ENCODE assay signal across 1 cellular context in the genomic region with DNA sequence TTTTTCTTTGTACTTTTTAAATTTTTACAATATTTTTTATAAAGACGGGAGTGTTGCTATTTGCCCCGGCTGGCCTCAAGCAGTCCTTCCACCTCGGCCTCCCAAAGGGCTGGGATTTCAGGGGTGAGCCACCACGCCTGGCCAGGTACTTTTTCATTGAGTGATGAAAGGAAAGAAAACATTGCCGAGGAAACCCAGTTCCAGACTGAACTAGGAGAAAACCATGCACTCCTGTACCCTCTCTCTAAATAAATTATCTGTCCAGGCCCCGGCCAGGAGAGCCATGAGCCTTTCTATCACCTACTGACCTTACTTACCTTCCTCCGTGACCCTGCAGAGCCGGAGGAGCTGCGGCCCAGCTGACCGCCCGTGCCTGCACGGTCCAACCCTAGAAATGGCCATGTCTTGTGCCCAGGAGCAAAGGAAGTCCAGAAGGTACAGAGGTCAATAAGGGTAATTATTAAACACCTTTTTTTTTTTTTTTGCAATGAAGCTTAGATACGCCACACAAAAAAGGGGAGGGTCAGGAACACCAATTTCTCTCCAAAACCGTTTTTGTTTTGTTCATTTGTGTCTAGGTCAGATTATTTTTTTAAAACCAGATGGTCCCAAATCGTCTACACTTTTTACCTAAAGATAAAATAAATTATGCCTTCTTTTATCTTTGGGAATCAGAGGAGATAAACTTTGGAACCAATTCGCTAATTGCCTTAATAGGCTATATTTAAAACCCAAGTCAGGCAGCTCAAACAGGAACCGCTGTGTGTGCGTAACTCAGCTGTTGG.
TF ChIP-seq lines count a peak whose summit lies in the region.

A gene (minus strand): TSS at position 399 of the 785 bp plus-strand sequence. CDS start 1,233 bp downstream, outside the sequence.

TF ChIP-seq in HepG2, 621 proteins besides CTCF, POLR2A, EP300 and RAD21 (continued from another document):
- TF ChIP-seq, protein P1, sequence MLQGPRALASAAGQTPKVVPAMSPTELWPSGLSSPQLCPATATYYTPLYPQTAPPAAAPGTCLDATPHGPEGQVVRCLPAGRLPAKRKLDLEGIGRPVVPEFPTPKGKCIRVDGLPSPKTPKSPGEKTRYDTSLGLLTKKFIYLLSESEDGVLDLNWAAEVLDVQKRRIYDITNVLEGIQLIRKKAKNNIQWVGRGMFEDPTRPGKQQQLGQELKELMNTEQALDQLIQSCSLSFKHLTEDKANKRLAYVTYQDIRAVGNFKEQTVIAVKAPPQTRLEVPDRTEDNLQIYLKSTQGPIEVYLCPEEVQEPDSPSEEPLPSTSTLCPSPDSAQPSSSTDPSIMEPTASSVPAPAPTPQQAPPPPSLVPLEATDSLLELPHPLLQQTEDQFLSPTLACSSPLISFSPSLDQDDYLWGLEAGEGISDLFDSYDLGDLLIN (CRISPR knock-in tag; IDR thresholded peaks at IDR 0.05; ENCODE audit: borderline replicate concordance), result no peak
- 0 out of 2 replicates have a peak, but pooled peaks have one; percentile 30 for TF ChIP-seq SAP130 (CRISPR knock-in tag; IDR thresholded peaks at IDR 0.05; ENCODE audit: low read depth)
- TF ChIP-seq ZFP1 (CRISPR knock-in tag; IDR thresholded peaks at IDR 0.05), result no peak
- TF ChIP-seq, protein P2, sequence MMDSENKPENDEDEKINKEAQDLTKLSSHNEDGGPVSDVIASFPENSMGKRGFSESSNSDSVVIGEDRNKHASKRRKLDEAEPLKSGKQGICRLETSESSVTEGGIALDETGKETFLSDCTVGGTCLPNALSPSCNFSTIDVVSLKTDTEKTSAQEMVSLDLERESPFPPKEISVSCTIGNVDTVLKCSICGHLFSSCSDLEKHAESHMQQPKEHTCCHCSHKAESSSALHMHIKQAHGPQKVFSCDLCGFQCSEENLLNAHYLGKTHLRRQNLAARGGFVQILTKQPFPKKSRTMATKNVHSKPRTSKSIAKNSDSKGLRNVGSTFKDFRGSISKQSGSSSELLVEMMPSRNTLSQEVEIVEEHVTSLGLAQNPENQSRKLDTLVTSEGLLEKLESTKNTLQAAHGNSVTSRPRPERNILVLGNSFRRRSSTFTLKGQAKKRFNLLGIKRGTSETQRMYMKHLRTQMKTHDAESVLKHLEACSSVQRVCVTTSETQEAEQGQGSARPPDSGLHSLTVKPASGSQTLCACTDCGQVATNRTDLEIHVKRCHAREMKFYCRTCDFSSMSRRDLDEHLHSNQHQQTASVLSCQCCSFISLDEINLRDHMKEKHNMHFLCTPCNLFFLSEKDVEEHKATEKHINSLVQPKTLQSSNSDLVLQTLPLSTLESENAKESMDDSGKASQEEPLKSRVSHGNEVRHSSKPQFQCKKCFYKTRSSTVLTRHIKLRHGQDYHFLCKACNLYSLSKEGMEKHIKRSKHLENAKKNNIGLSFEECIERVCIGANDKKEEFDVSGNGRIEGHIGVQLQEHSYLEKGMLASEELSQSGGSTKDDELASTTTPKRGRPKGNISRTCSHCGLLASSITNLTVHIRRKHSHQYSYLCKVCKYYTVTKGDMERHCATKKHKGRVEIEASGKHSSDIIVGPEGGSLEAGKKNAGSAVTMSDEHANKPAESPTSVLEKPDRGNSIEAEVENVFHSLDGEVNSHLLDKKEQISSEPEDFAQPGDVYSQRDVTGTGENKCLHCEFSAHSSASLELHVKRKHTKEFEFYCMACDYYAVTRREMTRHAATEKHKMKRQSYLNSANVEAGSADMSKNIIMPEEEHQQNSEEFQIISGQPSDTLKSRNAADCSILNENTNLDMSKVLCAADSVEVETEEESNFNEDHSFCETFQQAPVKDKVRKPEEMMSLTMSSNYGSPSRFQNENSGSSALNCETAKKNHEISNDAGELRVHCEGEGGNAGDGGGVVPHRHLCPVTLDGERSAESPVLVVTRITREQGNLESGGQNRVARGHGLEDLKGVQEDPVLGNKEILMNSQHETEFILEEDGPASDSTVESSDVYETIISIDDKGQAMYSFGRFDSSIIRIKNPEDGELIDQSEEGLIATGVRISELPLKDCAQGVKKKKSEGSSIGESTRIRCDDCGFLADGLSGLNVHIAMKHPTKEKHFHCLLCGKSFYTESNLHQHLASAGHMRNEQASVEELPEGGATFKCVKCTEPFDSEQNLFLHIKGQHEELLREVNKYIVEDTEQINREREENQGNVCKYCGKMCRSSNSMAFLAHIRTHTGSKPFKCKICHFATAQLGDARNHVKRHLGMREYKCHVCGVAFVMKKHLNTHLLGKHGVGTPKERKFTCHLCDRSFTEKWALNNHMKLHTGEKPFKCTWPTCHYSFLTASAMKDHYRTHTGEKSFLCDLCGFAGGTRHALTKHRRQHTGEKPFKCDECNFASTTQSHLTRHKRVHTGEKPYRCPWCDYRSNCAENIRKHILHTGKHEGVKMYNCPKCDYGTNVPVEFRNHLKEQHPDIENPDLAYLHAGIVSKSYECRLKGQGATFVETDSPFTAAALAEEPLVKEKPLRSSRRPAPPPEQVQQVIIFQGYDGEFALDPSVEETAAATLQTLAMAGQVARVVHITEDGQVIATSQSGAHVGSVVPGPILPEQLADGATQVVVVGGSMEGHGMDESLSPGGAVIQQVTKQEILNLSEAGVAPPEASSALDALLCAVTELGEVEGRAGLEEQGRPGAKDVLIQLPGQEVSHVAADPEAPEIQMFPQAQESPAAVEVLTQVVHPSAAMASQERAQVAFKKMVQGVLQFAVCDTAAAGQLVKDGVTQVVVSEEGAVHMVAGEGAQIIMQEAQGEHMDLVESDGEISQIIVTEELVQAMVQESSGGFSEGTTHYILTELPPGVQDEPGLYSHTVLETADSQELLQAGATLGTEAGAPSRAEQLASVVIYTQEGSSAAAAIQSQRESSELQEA (CRISPR knock-in tag; IDR thresholded peaks at IDR 0.05; ENCODE audit: not compliant biosample characterization), result no peak
- TF ChIP-seq, protein P3, sequence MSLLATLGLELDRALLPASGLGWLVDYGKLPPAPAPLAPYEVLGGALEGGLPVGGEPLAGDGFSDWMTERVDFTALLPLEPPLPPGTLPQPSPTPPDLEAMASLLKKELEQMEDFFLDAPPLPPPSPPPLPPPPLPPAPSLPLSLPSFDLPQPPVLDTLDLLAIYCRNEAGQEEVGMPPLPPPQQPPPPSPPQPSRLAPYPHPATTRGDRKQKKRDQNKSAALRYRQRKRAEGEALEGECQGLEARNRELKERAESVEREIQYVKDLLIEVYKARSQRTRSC (CRISPR knock-in tag; IDR thresholded peaks at IDR 0.05; ENCODE audit: low read depth), result no peak
- TF ChIP-seq RFXANK (CRISPR knock-in tag; IDR thresholded peaks at IDR 0.05), result no peak
- no peak for TF ChIP-seq ZNF724P (CRISPR knock-in tag; IDR thresholded peaks at IDR 0.05; ENCODE audit: borderline replicate concordance)
- 0 out of 2 replicates have a peak, but pooled peaks have one; percentile 35 for TF ChIP-seq PHF20 (CRISPR knock-in tag; IDR thresholded peaks at IDR 0.05)
- TF ChIP-seq MIXL1 (CRISPR knock-in tag; IDR thresholded peaks at IDR 0.05), result peak; percentile 64; the same call in 1 of the 2 replicates
- peak; percentile 29; the same call in 1 of the 2 replicates for TF ChIP-seq FOXA3 (CRISPR knock-in tag; IDR thresholded peaks at IDR 0.05)
- no peak for TF ChIP-seq AHR (CRISPR knock-in tag; IDR thresholded peaks at IDR 0.05)
- no peak for TF ChIP-seq ZFP82 (CRISPR knock-in tag; IDR thresholded peaks at IDR 0.05; ENCODE audit: borderline replicate concordance)
- TF ChIP-seq JUND (CRISPR knock-in tag; IDR thresholded peaks at IDR 0.05), result no peak
- TF ChIP-seq RXRB (CRISPR knock-in tag; IDR thresholded peaks at IDR 0.05; ENCODE audit: borderline replicate concordance), result no peak
- no peak for TF ChIP-seq YEATS2 (CRISPR knock-in tag; IDR thresholded peaks at IDR 0.05; ENCODE audit: borderline replicate concordance)
- 0 out of 4 replicates have a peak, but pooled peaks of 1 of the 2 experiments have one; percentile 35 for TF ChIP-seq NR2F1 (CRISPR knock-in tag; IDR thresholded peaks at IDR 0.05)
- peak; percentile 26; the same call in 1 of the 2 replicates for TF ChIP-seq ZNF615 (CRISPR knock-in tag; IDR thresholded peaks at IDR 0.05; ENCODE audit: borderline replicate concordance)
- TF ChIP-seq, protein P4, sequence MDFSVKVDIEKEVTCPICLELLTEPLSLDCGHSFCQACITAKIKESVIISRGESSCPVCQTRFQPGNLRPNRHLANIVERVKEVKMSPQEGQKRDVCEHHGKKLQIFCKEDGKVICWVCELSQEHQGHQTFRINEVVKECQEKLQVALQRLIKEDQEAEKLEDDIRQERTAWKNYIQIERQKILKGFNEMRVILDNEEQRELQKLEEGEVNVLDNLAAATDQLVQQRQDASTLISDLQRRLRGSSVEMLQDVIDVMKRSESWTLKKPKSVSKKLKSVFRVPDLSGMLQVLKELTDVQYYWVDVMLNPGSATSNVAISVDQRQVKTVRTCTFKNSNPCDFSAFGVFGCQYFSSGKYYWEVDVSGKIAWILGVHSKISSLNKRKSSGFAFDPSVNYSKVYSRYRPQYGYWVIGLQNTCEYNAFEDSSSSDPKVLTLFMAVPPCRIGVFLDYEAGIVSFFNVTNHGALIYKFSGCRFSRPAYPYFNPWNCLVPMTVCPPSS (IDR thresholded peaks at IDR 0.05), result no peak
- TF ChIP-seq ZNF3 (CRISPR knock-in tag; IDR thresholded peaks at IDR 0.05), result no peak
- TF ChIP-seq YY1 (IDR thresholded peaks at IDR 0.05; ENCODE audit: insufficient read depth, insufficient replicate concordance, low read depth, low read length), result peak; percentile 30
- 0 out of 2 replicates have a peak, but pooled peaks have one; percentile 24 for TF ChIP-seq ZNF441 (CRISPR knock-in tag; IDR thresholded peaks at IDR 0.05; ENCODE audit: borderline replicate concordance)
- TF ChIP-seq, protein P5, sequence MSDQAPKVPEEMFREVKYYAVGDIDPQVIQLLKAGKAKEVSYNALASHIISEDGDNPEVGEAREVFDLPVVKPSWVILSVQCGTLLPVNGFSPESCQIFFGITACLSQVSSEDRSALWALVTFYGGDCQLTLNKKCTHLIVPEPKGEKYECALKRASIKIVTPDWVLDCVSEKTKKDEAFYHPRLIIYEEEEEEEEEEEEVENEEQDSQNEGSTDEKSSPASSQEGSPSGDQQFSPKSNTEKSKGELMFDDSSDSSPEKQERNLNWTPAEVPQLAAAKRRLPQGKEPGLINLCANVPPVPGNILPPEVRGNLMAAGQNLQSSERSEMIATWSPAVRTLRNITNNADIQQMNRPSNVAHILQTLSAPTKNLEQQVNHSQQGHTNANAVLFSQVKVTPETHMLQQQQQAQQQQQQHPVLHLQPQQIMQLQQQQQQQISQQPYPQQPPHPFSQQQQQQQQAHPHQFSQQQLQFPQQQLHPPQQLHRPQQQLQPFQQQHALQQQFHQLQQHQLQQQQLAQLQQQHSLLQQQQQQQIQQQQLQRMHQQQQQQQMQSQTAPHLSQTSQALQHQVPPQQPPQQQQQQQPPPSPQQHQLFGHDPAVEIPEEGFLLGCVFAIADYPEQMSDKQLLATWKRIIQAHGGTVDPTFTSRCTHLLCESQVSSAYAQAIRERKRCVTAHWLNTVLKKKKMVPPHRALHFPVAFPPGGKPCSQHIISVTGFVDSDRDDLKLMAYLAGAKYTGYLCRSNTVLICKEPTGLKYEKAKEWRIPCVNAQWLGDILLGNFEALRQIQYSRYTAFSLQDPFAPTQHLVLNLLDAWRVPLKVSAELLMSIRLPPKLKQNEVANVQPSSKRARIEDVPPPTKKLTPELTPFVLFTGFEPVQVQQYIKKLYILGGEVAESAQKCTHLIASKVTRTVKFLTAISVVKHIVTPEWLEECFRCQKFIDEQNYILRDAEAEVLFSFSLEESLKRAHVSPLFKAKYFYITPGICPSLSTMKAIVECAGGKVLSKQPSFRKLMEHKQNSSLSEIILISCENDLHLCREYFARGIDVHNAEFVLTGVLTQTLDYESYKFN (CRISPR knock-in tag; conservative IDR thresholded peaks at IDR 0.05), result peak; percentile 70
